Comparison of ENCODE assay signal across 1 cellular context in genomic region chr4:1726146-1726934, GRCh38.
TF ChIP-seq lines count a peak whose summit lies in the region.

No MANE protein-coding gene starts in this region.

TF ChIP-seq in Ishikawa, 13 proteins besides CTCF, POLR2A, EP300 and RAD21 (continued from another document):
- TF ChIP-seq USF1 (IDR thresholded peaks at IDR 0.05) (no peak), FOXM1 (IDR thresholded peaks at IDR 0.05; ENCODE audit: borderline replicate concordance, low read depth) (no peak)
- TF ChIP-seq, protein P1, sequence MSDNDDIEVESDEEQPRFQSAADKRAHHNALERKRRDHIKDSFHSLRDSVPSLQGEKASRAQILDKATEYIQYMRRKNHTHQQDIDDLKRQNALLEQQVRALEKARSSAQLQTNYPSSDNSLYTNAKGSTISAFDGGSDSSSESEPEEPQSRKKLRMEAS (IDR thresholded peaks at IDR 0.05): no peak
